ENCODE assay signal across 35 cellular contexts in genomic region chr1:4723106-4723505, GRCh38.
"Had no signal": no experiment of that assay in that cellular context is flagged by ENCODE, and none has a peak within 500 bp of the region (broad histone marks: within the 10 kb centered on the region; RNA-seq: fewer than 3 reads in every experiment).

No MANE protein-coding gene starts in this region.

- H3K9ac ChIP-seq: KMS-11 had no signal

- H3K4me2 ChIP-seq: KMS-11 had no signal

- H3K9me3 ChIP-seq: MG63 had no signal

- H3K27me3 ChIP-seq: MG63 had no signal

- H3K36me3 ChIP-seq: MG63 had no signal

- H3K27ac ChIP-seq: KMS-11 had no signal

- DNase-seq: Karpas-422, Kasumi-1, KBM-7, KG1, MG63, MM.1S, MV-4-11, NCI-H1048, NCI-H1092, NCI-H1092 treated with DMSO at 0.1 percent for 48 hours, NCI-H1105, NCI-H1105 treated with DMSO at 0.1 percent for 48 hours, NCI-H1417, NCI-H1417 treated with DMSO at 0.1 percent for 48 hours, NCI-H1436, NCI-H1436 treated with DMSO at 0.1 percent for 48 hours, NCI-H146, NCI-H1694, NCI-H1694 treated with DMSO at 0.1 percent for 48 hours, NCI-H187, NCI-H187 treated with DMSO at 0.1 percent for 48 hours, NCI-H1930, NCI-H2029, NCI-H2029 treated with DMSO at 0.1 percent for 48 hours, NCI-H2081, NCI-H2081 treated with DMSO at 0.1 percent for 48 hours, NCI-H2107, NCI-H2171, NCI-H2171 treated with DMSO at 0.1 percent for 48 hours, NCI-H2227 treated with DMSO at 0.1 percent for 48 hours, NCI-H226, NCI-H345, NCI-H446, NCI-H446 treated with DMSO at 0.1 percent for 48 hours had no signal

- H3K4me3 ChIP-seq: MG63 had no signal
